ENCODE assay signal across 8 cellular contexts in genomic region chr20:48657426-48658197, GRCh38.
DNase-seq lines count a peak whose midpoint lies in the region; ATAC-seq and TF ChIP-seq lines count a peak whose summit lies in the region.

No MANE protein-coding gene starts in this region.

- no peak overlapping the region for H3K4me3 ChIP-seq in psoas muscle

- peaks cover 9% of the 10 kb centered on the region for H3K9me3 ChIP-seq in psoas muscle

- intact Hi-C loops in Right ventricle myocardium inferior (cut with DNase I), result loop anchor here (1.0 to 5.0 kb wide), 2 partner anchors 170 to 248 kb away; partner anchors contain the start of gene PREX1
- intact Hi-C loops in psoas muscle (cut with DNase I), result loop anchor here (1.0 to 2.0 kb wide), 2 partner anchors 247 to 248 kb away; no protein-coding TSS in a partner anchor

- H3K27me3 ChIP-seq in psoas muscle (ENCODE audit: insufficient read depth in 3 of 3, low read length in 2 of 3), result no peaks in the 10 kb centered on the region

- peaks cover 7% of the 10 kb centered on the region for H3K4me1 Mint-ChIP-seq in activated naive CD8-positive, alpha-beta T cell treated with anti-CD3 and anti-CD28 coated beads for 36 hours

- H3K9me3 Mint-ChIP-seq in activated naive CD8-positive, alpha-beta T cell treated with anti-CD3 and anti-CD28 coated beads for 36 hours, result no peaks in the 10 kb centered on the region

- peaks cover 55% of the 10 kb centered on the region for H3K36me3 Mint-ChIP-seq in activated naive CD8-positive, alpha-beta T cell treated with anti-CD3 and anti-CD28 coated beads for 36 hours

- H3K27ac Mint-ChIP-seq in activated naive CD8-positive, alpha-beta T cell treated with anti-CD3 and anti-CD28 coated beads for 36 hours, result peak overlapping the region; percentile 38

- H3K27me3 Mint-ChIP-seq in activated naive CD8-positive, alpha-beta T cell treated with anti-CD3 and anti-CD28 coated beads for 36 hours, result no peaks in the 10 kb centered on the region

- no peaks in the 10 kb centered on the region for H3K4me1 ChIP-seq in psoas muscle

- peak; percentile 96 for TF ChIP-seq CTCF in psoas muscle (IDR thresholded peaks at IDR 0.05)

- peak; percentile 92 for DNase-seq in ELF-1 (ENCODE audit: low read depth, low spot score)
- DNase-seq in NAMALWA (ENCODE audit: low spot score), result peak; percentile 91
- DNase-seq in SW 1271 (lab: John Stamatoyannopoulos, UW), result peak; percentile 37 to 61
- DNase-seq in activated naive CD8-positive, alpha-beta T cell treated with anti-CD3 and anti-CD28 coated beads for 36 hours, result peak; percentile 51
- peak; percentile 75 for DNase-seq in Right ventricle myocardium inferior (ENCODE audit: missing footprints)
- peak; percentile 62 to 74 for DNase-seq in psoas muscle

- no peak for TF ChIP-seq POLR2A in GM18505 (IDR thresholded peaks at IDR 0.05; ENCODE audit: borderline replicate concordance, extremely low read depth, insufficient read depth, insufficient read length)

- WGBS in psoas muscle, 3 donors, result 60 to 67% (median 61%) methylated on average over 21 of the region's 21 CpGs

- ATAC-seq in Right ventricle myocardium inferior, result peak; percentile 86
- peak; percentile 86 to 94 (median 91) for ATAC-seq in psoas muscle
- ATAC-seq in GM18505 (IDR thresholded peaks at IDR 0.05; ENCODE audit: unreplicated experiment), result no peak
- no peak for ATAC-seq in HG02623 (IDR thresholded peaks at IDR 0.05; ENCODE audit: unreplicated experiment)

- H3K4me3 Mint-ChIP-seq in activated naive CD8-positive, alpha-beta T cell treated with anti-CD3 and anti-CD28 coated beads for 36 hours, result no peak overlapping the region

- peaks cover 0 to 18% of the 10 kb centered on the region in 2 donors for H3K36me3 ChIP-seq in psoas muscle (ENCODE audit: insufficient read depth in 1 of 2, low read depth in 1 of 2)

- no peak overlapping the region for H3K27ac ChIP-seq in psoas muscle

Comparison
In these comparisons a context has a peak if more than half of its experiments do, and no peak if none do; other contexts are left out.
1. ATAC-seq: peak in Right ventricle myocardium inferior (single experiment) and psoas muscle (4 of 4); none in GM18505 (single experiment) and HG02623 (single experiment).
2. Peak in every context shown above with its lines, with median percentiles within 50 percentile points of each other: DNase-seq.